ENCODE assay signal across 13 cellular contexts in genomic region chr6:3382399-3383279, GRCh38.
DNase-seq lines count a peak whose midpoint lies in the region; ATAC-seq and TF ChIP-seq lines count a peak whose summit lies in the region.
"Had no signal": no experiment of that assay in that cellular context is flagged by ENCODE, and none has a peak within 500 bp of the region (broad histone marks: within the 10 kb centered on the region; RNA-seq: fewer than 3 reads in every experiment).

No MANE protein-coding gene starts in this region.

- H3K9me3 Mint-ChIP-seq in activated T-cell treated with anti-CD3 and anti-CD28 coated beads, Interleukin-2, amount 50 U/mL, for 72 hours: no peaks in the 10 kb centered on the region
- H3K9me3 Mint-ChIP-seq: GM23338, natural killer cell had no signal

- peaks cover 20 to 97% (median 28%) of the 10 kb centered on the region in 3 donors for H3K4me1 ChIP-seq in esophagus squamous epithelium

- peaks cover 6% of the 10 kb centered on the region for H3K27me3 Mint-ChIP-seq in activated T-cell treated with anti-CD3 and anti-CD28 coated beads, Interleukin-2, amount 50 U/mL, for 72 hours (ENCODE audit: low read depth)

- no peaks in the 10 kb centered on the region for H3K36me3 ChIP-seq in esophagus squamous epithelium

- intact Hi-C loops in esophagus squamous epithelium (cut with DNase I): no loop called here

- no peaks in the 10 kb centered on the region for H3K36me3 Mint-ChIP-seq in activated T-cell treated with anti-CD3 and anti-CD28 coated beads, Interleukin-2, amount 50 U/mL, for 72 hours (ENCODE audit: insufficient read depth in 2 of 2)
- H3K36me3 Mint-ChIP-seq: natural killer cell had no signal

- no peak overlapping the region for H3K4me3 Mint-ChIP-seq in activated T-cell treated with anti-CD3 and anti-CD28 coated beads, Interleukin-2, amount 50 U/mL, for 72 hours
- H3K4me3 Mint-ChIP-seq: GM23338, natural killer cell had no signal

- no peaks in the 10 kb centered on the region for H3K27me3 ChIP-seq in esophagus squamous epithelium

- no peak for ATAC-seq in GM21717 (IDR thresholded peaks at IDR 0.05; ENCODE audit: unreplicated experiment)
- no peak for ATAC-seq in activated T-cell treated with anti-CD3 and anti-CD28 coated beads, Interleukin-2, amount 50 U/mL, for 72 hours (replicated peaks in 1 of 2)
- ATAC-seq: GM23338, natural killer cell had no signal

- H3K4me1 Mint-ChIP-seq in activated T-cell treated with anti-CD3 and anti-CD28 coated beads, Interleukin-2, amount 50 U/mL, for 72 hours (ENCODE audit: low read depth): peaks cover 17% of the 10 kb centered on the region

- 68 to 71% methylated on average over 6 of the region's 6 CpGs for WGBS in esophagus squamous epithelium, 2 donors

- peak; percentile 3 for DNase-seq in HS-5 (ENCODE audit: low read depth)
- peak; percentile 84 for DNase-seq in RPMI8226
- no peak for DNase-seq in esophagus squamous epithelium (lab: John Stamatoyannopoulos, UW)
- DNase-seq in substantia nigra (lab: John Stamatoyannopoulos, UW): peak in 1 of 49 donors; percentile 24
- no peak for DNase-seq in activated T-cell treated with anti-CD3 and anti-CD28 coated beads, Interleukin-2, amount 50 U/mL, for 72 hours
- no peak for DNase-seq in AG08396 (ENCODE audit: low spot score)
- DNase-seq: effector CD8-positive, alpha-beta T cell; glutamatergic neuron; natural killer cell; NCI-H526 had no signal

- no peaks in the 10 kb centered on the region for H3K9me3 ChIP-seq in esophagus squamous epithelium

- H3K27ac Mint-ChIP-seq in activated T-cell treated with anti-CD3 and anti-CD28 coated beads, Interleukin-2, amount 50 U/mL, for 72 hours: no peak overlapping the region
- H3K27ac Mint-ChIP-seq: natural killer cell had no signal

- no peak for TF ChIP-seq CTCF in esophagus squamous epithelium (IDR thresholded peaks at IDR 0.05)

- H3K27ac ChIP-seq in esophagus squamous epithelium (peak overlapping the region in 3 of 4 donors; percentile 65 to 87 (median 82)), substantia nigra (ENCODE audit: low read depth, low read length, poor library complexity, severe bottlenecking) (peak overlapping the region; percentile 89)
- H3K27ac ChIP-seq: HL-60 had no signal

- H3K4me3 ChIP-seq in esophagus squamous epithelium: no peak overlapping the region
- H3K4me3 ChIP-seq: GM23338 had no signal

- TF ChIP-seq POLR2A in esophagus squamous epithelium (IDR thresholded peaks at IDR 0.05): no peak

Comparison
In these comparisons a context has a peak if more than half of its experiments do, and no peak if none do; other contexts are left out.
1. DNase-seq: peak in HS-5 (single experiment) and RPMI8226 (single experiment); none in esophagus squamous epithelium (single experiment), activated T-cell treated with anti-CD3 and anti-CD28 coated beads, Interleukin-2, amount 50 U/mL, for 72 hours (0 of 2) and AG08396 (single experiment).